ENCODE assay signal across 17 cellular contexts in the genomic region with DNA sequence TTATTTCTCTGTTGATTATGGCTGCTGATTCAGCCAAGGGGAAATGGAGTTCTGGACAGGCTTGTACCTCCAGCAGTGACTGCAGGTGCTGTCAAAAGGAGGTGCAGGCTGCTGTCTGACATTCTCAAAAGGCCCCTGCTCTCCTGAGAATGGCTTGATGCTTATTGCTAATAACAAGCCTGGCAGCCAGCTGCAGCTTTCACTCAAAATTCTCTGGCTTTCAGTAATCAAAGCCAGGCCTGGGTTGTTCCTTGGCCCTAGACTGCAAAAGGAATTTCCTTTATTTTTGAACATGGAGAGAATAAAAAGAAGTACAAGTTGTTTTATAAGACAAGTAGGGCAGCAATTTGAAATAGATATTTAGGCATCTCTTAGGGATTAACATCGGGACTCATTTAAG.
A peak's percentile ranks its signal among the peaks of the same experiment; 100 is the strongest.
DNase-seq lines count a peak whose midpoint lies in the region; TF ChIP-seq lines count a peak whose summit lies in the region.
"Had no signal": no experiment of that assay in that cellular context is flagged by ENCODE, and none has a peak within 500 bp of the region (broad histone marks: within the 10 kb centered on the region; RNA-seq: fewer than 3 reads in every experiment).

No MANE protein-coding gene starts in this region.

- H3K27ac Mint-ChIP-seq in nephron progenitor cell: no peak overlapping the region

- TF ChIP-seq CTCF in nephron progenitor cell (IDR thresholded peaks at IDR 0.05): no peak

- no peaks in the 10 kb centered on the region for H3K27me3 Mint-ChIP-seq in nephron progenitor cell (ENCODE audit: low read depth, poor library complexity)

- H3K4me3 Mint-ChIP-seq in nephron progenitor cell: no peak overlapping the region

- no peaks in the 10 kb centered on the region for H3K36me3 Mint-ChIP-seq in nephron progenitor cell (ENCODE audit: low read depth)

- peaks cover 6% of the 10 kb centered on the region for H3K9me3 Mint-ChIP-seq in nephron progenitor cell

- DNase-seq in NCI-H1105 treated with DMSO at 0.1 percent for 48 hours (lab: John Stamatoyannopoulos, UW) (peak; percentile 1), NCI-H1105 (lab: John Stamatoyannopoulos, UW) (no peak), NCI-H2227 (lab: John Stamatoyannopoulos, UW; ENCODE audit: unreplicated experiment) (peak; percentile 44), cerebellum (ENCODE audit: low spot score) (peak; percentile 16), retina (peak; percentile 41), NCI-H2171 (lab: John Stamatoyannopoulos, UW) (no peak), nephron progenitor cell (no peak)
- DNase-seq: 8988T, AML-193, EL, KG1, NCI-H1417 treated with DMSO at 0.1 percent for 48 hours, NCI-H187 treated with DMSO at 0.1 percent for 48 hours, NCI-H2107, NCI-H446 treated with DMSO at 0.1 percent for 48 hours, NCI-H748 treated with DMSO at 0.1 percent for 48 hours, SIG-M5 had no signal

- H3K4me1 Mint-ChIP-seq in nephron progenitor cell: peaks cover 9% of the 10 kb centered on the region

Comparison
In these comparisons a context has a peak if more than half of its experiments do, and no peak if none do; other contexts are left out.
1. DNase-seq: peak in NCI-H1105 treated with DMSO at 0.1 percent for 48 hours (single experiment), NCI-H2227 (single experiment), cerebellum (single experiment) and retina (single experiment); none in NCI-H1105 (single experiment), NCI-H2171 (single experiment) and nephron progenitor cell (single experiment).